ENCODE assay signal across 9 cellular contexts in genomic region chr15:68204776-68205557, GRCh38. TPM values are rescaled to one million over a fixed set of nuclear protein-coding genes. Genes with fewer than 3 reads are reported as not detected.
DNase-seq lines count a peak whose midpoint lies in the region; ATAC-seq, FAIRE-seq and TF ChIP-seq lines count a peak whose summit lies in the region.
"Had no signal": no experiment of that assay in that cellular context is flagged by ENCODE, and none has a peak within 500 bp of the region (broad histone marks: within the 10 kb centered on the region; RNA-seq: fewer than 3 reads in every experiment).

A gene with protein sequence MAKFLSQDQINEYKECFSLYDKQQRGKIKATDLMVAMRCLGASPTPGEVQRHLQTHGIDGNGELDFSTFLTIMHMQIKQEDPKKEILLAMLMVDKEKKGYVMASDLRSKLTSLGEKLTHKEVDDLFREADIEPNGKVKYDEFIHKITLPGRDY (minus strand): TSS chr15:68205332. CDS start chr15:68205247, 85 bp downstream.

- FAIRE-seq in GM12892 (lab: Jason Lieb, UNC): no peak

- peak in 1 of 2 donors; percentile 35 for TF ChIP-seq EP300 in tibial nerve (IDR thresholded peaks at IDR 0.05)

- CTCF ChIA-PET in activated CD4-positive, alpha-beta T cell treated with anti-CD3 and anti-CD28 coated beads for 36 hours (lab: Charles Lee): interaction anchor here (1.0 kb wide), 1 partner anchor 14 kb away, joined by 3 read pairs; no protein-coding TSS in a partner anchor

- no peaks in the 10 kb centered on the region for H3K9me3 Mint-ChIP-seq in activated T-helper 1 cell treated with anti-CD3 and anti-CD28 coated beads, Interleukin-12 subunit alpha, Interleukin-12 subunit beta, Interleukin-2, Interleukin-4 antibody, amounts not matched to agents 30 ng/mL and 10 ng/mL and 1 ng/mL, durations not matched to agents 14 hours and 24 hours and 36 hours
- no peaks in the 10 kb centered on the region for H3K9me3 Mint-ChIP-seq in activated CD4-positive, alpha-beta T cell treated with anti-CD3 and anti-CD28 coated beads for 36 hours (ENCODE audit: low read depth)
- H3K9me3 Mint-ChIP-seq: central memory CD8-positive, alpha-beta T cell had no signal

- H3K4me1 ChIP-seq in tibial nerve: peaks cover 0 to 50% (median 20%) of the 10 kb centered on the region in 4 donors

- H3K36me3 ChIP-seq in tibial nerve: peaks cover 0 to 13% (median 0%) of the 10 kb centered on the region in 3 donors

- intact Hi-C loops in T-helper 2 cell treated with Interferon-gamma antibody and Interleukin-4, amounts not matched to agents 100 ng/mL and 5 ng/mL, for 36 hours (cut with micrococcal nuclease): no loop called here
- intact Hi-C loops in activated T-helper 1 cell treated with anti-CD3 and anti-CD28 coated beads, Interleukin-12 subunit alpha, Interleukin-12 subunit beta, Interleukin-2, Interleukin-4 antibody, amounts not matched to agents 30 ng/mL and 10 ng/mL and 1 ng/mL, durations not matched to agents 14 hours and 24 hours and 36 hours (cut with micrococcal nuclease): no loop called here
- intact Hi-C loops in activated CD4-positive, alpha-beta T cell treated with anti-CD3 and anti-CD28 coated beads for 36 hours (cut with DNase I, micrococcal nuclease): no loop called here

- no peak for TF ChIP-seq CTCF in tibial nerve (IDR thresholded peaks at IDR 0.05)

- H3K27ac ChIP-seq in tibial nerve: peak within 1 kb of the TSS in 3 of 4 donors; percentile 69 to 76 (median 72)

- no peaks in the 10 kb centered on the region for H3K27me3 Mint-ChIP-seq in activated T-helper 1 cell treated with anti-CD3 and anti-CD28 coated beads, Interleukin-12 subunit alpha, Interleukin-12 subunit beta, Interleukin-2, Interleukin-4 antibody, amounts not matched to agents 30 ng/mL and 10 ng/mL and 1 ng/mL, durations not matched to agents 14 hours and 24 hours and 36 hours (ENCODE audit: insufficient read depth)
- H3K27me3 Mint-ChIP-seq in activated CD4-positive, alpha-beta T cell treated with anti-CD3 and anti-CD28 coated beads for 36 hours: no peaks in the 10 kb centered on the region
- H3K27me3 Mint-ChIP-seq: central memory CD8-positive, alpha-beta T cell had no signal

- peak within 1 kb of the TSS; percentile 67 for H3K27ac Mint-ChIP-seq in activated T-helper 1 cell treated with anti-CD3 and anti-CD28 coated beads, Interleukin-12 subunit alpha, Interleukin-12 subunit beta, Interleukin-2, Interleukin-4 antibody, amounts not matched to agents 30 ng/mL and 10 ng/mL and 1 ng/mL, durations not matched to agents 14 hours and 24 hours and 36 hours
- H3K27ac Mint-ChIP-seq in activated CD4-positive, alpha-beta T cell treated with anti-CD3 and anti-CD28 coated beads for 36 hours: no peak within 1 kb of the TSS

- POLR2A ChIA-PET in activated CD4-positive, alpha-beta T cell treated with anti-CD3 and anti-CD28 coated beads for 36 hours (lab: Charles Lee): no interaction called here

- H3K9me3 ChIP-seq in tibial nerve: no peaks in the 10 kb centered on the region

- H3K4me3 ChIP-seq in tibial nerve: peak within 1 kb of the TSS in 3 of 4 donors; percentile 2 to 39 (median 20)

- TF ChIP-seq POLR2A in tibial nerve (IDR thresholded peaks at IDR 0.05) (peak in 1 of 2 donors; percentile 24), GM12892 (IDR thresholded peaks at IDR 0.05; ENCODE audit: low read depth, low read length) (no peak)

- peaks cover 8% of the 10 kb centered on the region for H3K36me3 Mint-ChIP-seq in activated T-helper 1 cell treated with anti-CD3 and anti-CD28 coated beads, Interleukin-12 subunit alpha, Interleukin-12 subunit beta, Interleukin-2, Interleukin-4 antibody, amounts not matched to agents 30 ng/mL and 10 ng/mL and 1 ng/mL, durations not matched to agents 14 hours and 24 hours and 36 hours (ENCODE audit: low read depth)
- H3K36me3 Mint-ChIP-seq in activated CD4-positive, alpha-beta T cell treated with anti-CD3 and anti-CD28 coated beads for 36 hours (ENCODE audit: low read depth): peaks cover 7% of the 10 kb centered on the region

- peak within 1 kb of the TSS; percentile 73 for H3K4me3 Mint-ChIP-seq in activated T-helper 1 cell treated with anti-CD3 and anti-CD28 coated beads, Interleukin-12 subunit alpha, Interleukin-12 subunit beta, Interleukin-2, Interleukin-4 antibody, amounts not matched to agents 30 ng/mL and 10 ng/mL and 1 ng/mL, durations not matched to agents 14 hours and 24 hours and 36 hours
- H3K4me3 Mint-ChIP-seq in activated CD4-positive, alpha-beta T cell treated with anti-CD3 and anti-CD28 coated beads for 36 hours: no peak within 1 kb of the TSS
- H3K4me3 Mint-ChIP-seq: central memory CD8-positive, alpha-beta T cell had no signal

- no peaks in the 10 kb centered on the region for H3K27me3 ChIP-seq in tibial nerve

- DNase-seq in T-helper 2 cell: no peak
- DNase-seq in activated T-helper 1 cell treated with anti-CD3 and anti-CD28 coated beads, Interleukin-12 subunit alpha, Interleukin-12 subunit beta, Interleukin-2, Interleukin-4 antibody, amounts not matched to agents 30 ng/mL and 10 ng/mL and 1 ng/mL, durations not matched to agents 14 hours and 24 hours and 36 hours (ENCODE audit: low spot score): no peak
- DNase-seq in left lobe of liver (ENCODE audit: low spot score): peak; percentile 94
- peak; percentile 53 to 58 for DNase-seq in tibial nerve (ENCODE audit: low spot score in 2 of 2)
- no peak for DNase-seq in stimulated activated CD4-positive, alpha-beta T cell treated with anti-CD3 and anti-CD28 coated beads, Interleukin-4, amount 100 ng/mL, for 1 hour
- no peak for DNase-seq in activated CD4-positive, alpha-beta T cell treated with anti-CD3 and anti-CD28 coated beads for 36 hours
- DNase-seq in GM12892 (ENCODE audit: insufficient read length): no peak

- peaks cover 55% of the 10 kb centered on the region for H3K4me1 Mint-ChIP-seq in activated T-helper 1 cell treated with anti-CD3 and anti-CD28 coated beads, Interleukin-12 subunit alpha, Interleukin-12 subunit beta, Interleukin-2, Interleukin-4 antibody, amounts not matched to agents 30 ng/mL and 10 ng/mL and 1 ng/mL, durations not matched to agents 14 hours and 24 hours and 36 hours (ENCODE audit: low read depth)
- H3K4me1 Mint-ChIP-seq in activated CD4-positive, alpha-beta T cell treated with anti-CD3 and anti-CD28 coated beads for 36 hours: peaks cover 19% of the 10 kb centered on the region

- 29 to 50% methylated on average over 12 to 15 of the region's 16 CpGs for WGBS in tibial nerve, 2 donors

- peak; percentile 92 for ATAC-seq in left lobe of liver
- no peak for ATAC-seq in activated CD4-positive, alpha-beta T cell treated with anti-CD3 and anti-CD28 coated beads for 36 hours

RNA-seq across cellular contexts. Expression of the gene that starts here (rescaled TPM):
- 15.1 and 15.4 TPM in 2 replicates for total RNA-seq in T-helper 2 cell treated with Interferon-gamma antibody and Interleukin-4, amounts not matched to agents 100 ng/mL and 5 ng/mL, for 36 hours
- total RNA-seq in activated T-helper 1 cell treated with anti-CD3 and anti-CD28 coated beads, Interleukin-12 subunit alpha, Interleukin-12 subunit beta, Interleukin-2, Interleukin-4 antibody, amounts not matched to agents 30 ng/mL and 10 ng/mL and 1 ng/mL, durations not matched to agents 14 hours and 24 hours and 36 hours: 12.1 and 13.1 TPM in 2 replicates
- 6.8 TPM for total RNA-seq in left lobe of liver
- total RNA-seq in tibial nerve: 10 to 100 TPM in 3 of 4 donors, 1 to 10 TPM in 1; 7.5 to 27.1 (median 13.6) TPM
- total RNA-seq in activated CD4-positive, alpha-beta T cell treated with anti-CD3 and anti-CD28 coated beads for 36 hours: 1 to 10 TPM; 6.8 to 9.2 TPM
- 6.8 TPM for polyA plus RNA-seq in GM12892 (2012; ENCODE audit: missing spikeins)

Comparison
In these comparisons a context has a peak if more than half of its experiments do, and no peak if none do; other contexts are left out.
1. DNase-seq: peak in left lobe of liver (single experiment) and tibial nerve (2 of 2); none in T-helper 2 cell (0 of 5), activated T-helper 1 cell treated with anti-CD3 and anti-CD28 coated beads, Interleukin-12 subunit alpha, Interleukin-12 subunit beta, Interleukin-2, Interleukin-4 antibody, amounts not matched to agents 30 ng/mL and 10 ng/mL and 1 ng/mL, durations not matched to agents 14 hours and 24 hours and 36 hours (single experiment), stimulated activated CD4-positive, alpha-beta T cell treated with anti-CD3 and anti-CD28 coated beads, Interleukin-4, amount 100 ng/mL, for 1 hour (single experiment), activated CD4-positive, alpha-beta T cell treated with anti-CD3 and anti-CD28 coated beads for 36 hours (single experiment) and GM12892 (single experiment).